ENCODE assay signal across 20 cellular contexts in genomic region chr17:27984816-27985215, GRCh38. TPM values are rescaled to one million over a fixed set of nuclear protein-coding genes. Genes with fewer than 3 reads are reported as not detected.
DNase-seq lines count a peak whose midpoint lies in the region; ATAC-seq and TF ChIP-seq lines count a peak whose summit lies in the region.
"Had no signal": no experiment of that assay in that cellular context is flagged by ENCODE, and none has a peak within 500 bp of the region (broad histone marks: within the 10 kb centered on the region; RNA-seq: fewer than 3 reads in every experiment).

No MANE protein-coding gene starts in this region.

- H3K9me3 ChIP-seq in Caco-2 (no peaks in the 10 kb centered on the region), adrenal gland (replicated peaks in 1 of 3) (no peaks in the 10 kb centered on the region), right atrium auricular region (no peaks in the 10 kb centered on the region), skeletal muscle tissue (ENCODE audit: control insufficient read depth in 3 of 3, low read length in 3 of 3) (no peaks in the 10 kb centered on the region)
- H3K9me3 ChIP-seq in CD4-positive, alpha-beta T cell (ENCODE audit: control insufficient read depth, low read length), result no peaks in the 10 kb centered on the region

- 32 to 55% (median 35%) methylated on average over 4 to 6 of the region's 6 CpGs for WGBS in adrenal gland, 4 donors

- H3K4me1 ChIP-seq in Caco-2 (peaks cover 91% of the 10 kb centered on the region), adrenal gland (replicated peaks in 1 of 2) (peaks cover 0 to 9% of the 10 kb centered on the region in 2 donors), right atrium auricular region (peaks cover 0 to 20% of the 10 kb centered on the region in 2 donors), skeletal muscle tissue (ENCODE audit: control insufficient read depth in 3 of 3, insufficient read depth in 3 of 3, low read length in 3 of 3) (peaks cover 0 to 6% (median 0%) of the 10 kb centered on the region in 3 donors)

- peak overlapping the region in 1 of 5 donors; percentile 63 for H3K27ac ChIP-seq in adrenal gland
- H3K27ac ChIP-seq in right atrium auricular region, result peak overlapping the region; percentile 47 to 48
- H3K27ac ChIP-seq in skeletal muscle tissue (ENCODE audit: low read depth, low read length), result peak overlapping the region; percentile 71
- H3K27ac ChIP-seq in CD4-positive, alpha-beta T cell (ENCODE audit: low read depth, low read length), result no peak overlapping the region
- H3K27ac ChIP-seq: hepatocyte had no signal

- H3K36me3 ChIP-seq in Caco-2 (ENCODE audit: control insufficient read depth, insufficient read depth, low read length), result no peaks in the 10 kb centered on the region
- H3K36me3 ChIP-seq in adrenal gland (replicated peaks in 1 of 2), result no peaks in the 10 kb centered on the region
- no peaks in the 10 kb centered on the region for H3K36me3 ChIP-seq in right atrium auricular region
- H3K36me3 ChIP-seq in skeletal muscle tissue (ENCODE audit: control insufficient read depth in 3 of 3, insufficient read depth in 3 of 3, low read length in 3 of 3), result no peaks in the 10 kb centered on the region

- BruUV-seq in Caco-2 (replicated peaks; lab: Mats Ljungman, UMichigan), result no TSS peak

- H3K4me3 Mint-ChIP-seq in Caco-2 (ENCODE audit: unreplicated experiment), result no peak overlapping the region
- no peak overlapping the region for H3K4me3 Mint-ChIP-seq in CD4-positive, alpha-beta T cell
- H3K4me3 Mint-ChIP-seq: effector memory CD8-positive, alpha-beta T cell; neural crest cell had no signal

- H3K27me3 Mint-ChIP-seq in Caco-2 (ENCODE audit: insufficient read depth, unreplicated experiment), result no peaks in the 10 kb centered on the region
- peaks cover 27% of the 10 kb centered on the region for H3K27me3 Mint-ChIP-seq in CD4-positive, alpha-beta T cell

- H3K9me3 Mint-ChIP-seq in Caco-2 (ENCODE audit: unreplicated experiment), result peaks cover 27% of the 10 kb centered on the region
- no peaks in the 10 kb centered on the region for H3K9me3 Mint-ChIP-seq in CD4-positive, alpha-beta T cell
- H3K9me3 Mint-ChIP-seq: effector memory CD8-positive, alpha-beta T cell; neural crest cell had no signal

- DNase-seq in Caco-2 (no peak), adrenal gland (peak in 6 of 7 donors; percentile 22 to 71 (median 36)), right atrium auricular region (ENCODE audit: low spot score) (peak; percentile 61), Ammon's horn (ENCODE audit: low spot score) (no peak)
- DNase-seq in CD4-positive, alpha-beta T cell, result no peak
- DNase-seq in stimulated activated CD4-positive, alpha-beta T cell treated with anti-CD3 and anti-CD28 coated beads, Interleukin-4, amount 100 ng/mL, for 24 hours, result no peak
- DNase-seq: activated CD4-positive, alpha-beta T cell treated with anti-CD3 and anti-CD28 coated beads for 48 hours; activated CD8-positive, alpha-beta memory T cell treated with anti-CD3 and anti-CD28 coated beads, Interleukin-2, amount 50 U/mL, for 4 hours; activated effector memory CD4-positive, alpha-beta T cell treated with Interleukin-2 at 50 U/mL for 16 hours; Calu3; effector memory CD8-positive, alpha-beta T cell; midbrain; NCI-H2171; NCI-H748 treated with DMSO at 0.1 percent for 48 hours; stimulated activated CD4-positive, alpha-beta T cell treated with anti-CD3 and anti-CD28 coated beads, Interleukin-15, amount 100 ng/mL, for 24 hours; stimulated activated naive CD4-positive, alpha-beta T cell treated with Interleukin-2 at 50 U/mL for 16 hours had no signal

- peaks cover 80% of the 10 kb centered on the region for H3K4me1 Mint-ChIP-seq in Caco-2 (ENCODE audit: low read depth, unreplicated experiment)
- peaks cover 7% of the 10 kb centered on the region for H3K4me1 Mint-ChIP-seq in CD4-positive, alpha-beta T cell (ENCODE audit: low read depth)

- no peak for ATAC-seq in CD4-positive, alpha-beta T cell (ENCODE audit: poor library complexity)
- no peak for ATAC-seq in HG03442 (IDR thresholded peaks at IDR 0.05; ENCODE audit: unreplicated experiment)
- ATAC-seq: effector memory CD8-positive, alpha-beta T cell had no signal

- H3K27ac Mint-ChIP-seq in Caco-2 (ENCODE audit: unreplicated experiment), result peak overlapping the region; percentile 55
- no peak overlapping the region for H3K27ac Mint-ChIP-seq in CD4-positive, alpha-beta T cell
- H3K27ac Mint-ChIP-seq: effector memory CD8-positive, alpha-beta T cell had no signal

- intact Hi-C loops in Caco-2 (cut with micrococcal nuclease; ENCODE audit: unreplicated experiment), result loop anchor here (5.0 to 10.0 kb wide), 3 partner anchors 88 to 290 kb away; no protein-coding TSS in a partner anchor
- intact Hi-C loops in adrenal gland (cut with DNase I), result no loop called here
- intact Hi-C loops in CD4-positive, alpha-beta T cell (cut with DNase I, micrococcal nuclease), result no loop called here

- no peak for TF ChIP-seq CTCF in Caco-2 (IDR thresholded peaks at IDR 0.05; ENCODE audit: insufficient read depth in 1 of 2, low read depth in 1 of 2, low read length in 1 of 2, severe bottlenecking in 1 of 2, unreplicated experiment in 1 of 2)
- TF ChIP-seq CTCF in adrenal gland (IDR thresholded peaks at IDR 0.05), result no peak
- no peak for TF ChIP-seq CTCF in right atrium auricular region (IDR thresholded peaks at IDR 0.05)
- TF ChIP-seq CTCF in CD4-positive, alpha-beta T cell (IDR thresholded peaks at IDR 0.05), result no peak

- H3K27me3 ChIP-seq in Caco-2 (replicated peaks; ENCODE audit: control insufficient read depth, insufficient read depth, low read length) (no peaks in the 10 kb centered on the region), adrenal gland (no peaks in the 10 kb centered on the region), right atrium auricular region (no peaks in the 10 kb centered on the region), skeletal muscle tissue (ENCODE audit: control insufficient read depth in 3 of 3, insufficient read depth in 3 of 3, low read length in 3 of 3) (peaks cover 7 to 8% (median 7%) of the 10 kb centered on the region in 3 donors)
- H3K27me3 ChIP-seq in CD4-positive, alpha-beta T cell (ENCODE audit: control insufficient read depth, insufficient read depth, low read length), result peaks cover 18% of the 10 kb centered on the region
- H3K27me3 ChIP-seq: hepatocyte had no signal

- H3K9ac ChIP-seq in skeletal muscle tissue (ENCODE audit: low read depth in 1 of 3, low read length in 3 of 3), result no peak overlapping the region

- H3K4me3 ChIP-seq in Caco-2 (ENCODE audit: low read depth, low read length) (no peak overlapping the region), adrenal gland (no peak overlapping the region), right atrium auricular region (no peak overlapping the region), skeletal muscle tissue (ENCODE audit: low read length in 3 of 3) (peak overlapping the region in 1 of 3 donors; percentile 17)
- H3K4me3 ChIP-seq: hepatocyte had no signal

- TF ChIP-seq POLR2A in adrenal gland (IDR thresholded peaks at IDR 0.05), result no peak

- POLR2A ChIA-PET in Caco-2 (lab: Charles Lee), result no interaction called here
- POLR2A ChIA-PET in CD4-positive, alpha-beta T cell (lab: Charles Lee), result no interaction called here

- CTCF ChIA-PET in Caco-2 (lab: Charles Lee), result no interaction called here
- CTCF ChIA-PET in CD4-positive, alpha-beta T cell (lab: Charles Lee), result no interaction called here

- peaks cover 6% of the 10 kb centered on the region for H3K36me3 Mint-ChIP-seq in Caco-2 (ENCODE audit: insufficient read depth, unreplicated experiment)
- no peaks in the 10 kb centered on the region for H3K36me3 Mint-ChIP-seq in CD4-positive, alpha-beta T cell (ENCODE audit: low read depth)

RNA-seq across cellular contexts. Expression of gene NLK, which starts 57.7 kb away (rescaled TPM):
- 84.5 and 87.3 TPM in 2 replicates for total RNA-seq in Caco-2 (2022)
- total RNA-seq in adrenal gland, result 10 to 100 TPM; 34.7 to 86.1 (median 67.6) TPM
- 10 to 100 TPM; 35.7 to 55.5 (median 40.8) TPM for polyA plus RNA-seq in adrenal gland
- 10 to 100 TPM; 17.9 to 19.4 TPM for total RNA-seq in right atrium auricular region
- 14.6 TPM for total RNA-seq in skeletal muscle tissue
- 1 to 10 TPM; 6.8 to 7.7 TPM for total RNA-seq in CD4-positive, alpha-beta T cell

Comparison
In these comparisons a context has a peak if more than half of its experiments do, and no peak if none do; other contexts are left out.
1. DNase-seq: peak in adrenal gland (6 of 7) and right atrium auricular region (single experiment); none in Caco-2 (0 of 2), Ammon's horn (single experiment), CD4-positive, alpha-beta T cell (0 of 10) and stimulated activated CD4-positive, alpha-beta T cell treated with anti-CD3 and anti-CD28 coated beads, Interleukin-4, amount 100 ng/mL, for 24 hours (single experiment).